In the genomic region with DNA sequence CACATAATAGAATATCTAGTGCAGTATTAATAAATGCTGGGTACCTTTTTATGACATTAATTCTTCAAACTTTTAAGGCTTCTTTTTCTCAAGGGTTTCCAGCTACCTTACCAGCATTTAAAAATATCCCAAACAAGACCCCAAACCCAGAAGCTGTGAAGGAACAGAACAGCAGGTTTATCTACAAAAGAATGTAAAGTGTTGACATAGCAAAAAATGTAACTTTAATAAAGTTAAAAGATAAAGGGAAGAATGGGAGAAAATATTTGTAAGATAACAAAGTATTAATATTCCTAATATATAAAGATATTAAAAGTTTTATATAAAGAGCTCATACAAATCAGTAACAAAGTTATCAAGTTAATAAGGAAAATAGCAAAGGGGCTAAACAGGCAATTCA, we compare ENCODE assay signal across 24 cellular contexts.
DNase-seq lines count a peak whose midpoint lies in the region; ATAC-seq, FAIRE-seq and TF ChIP-seq lines count a peak whose summit lies in the region.
"Had no signal": no experiment of that assay in that cellular context is flagged by ENCODE, and none has a peak within 500 bp of the region (broad histone marks: within the 10 kb centered on the region; RNA-seq: fewer than 3 reads in every experiment).

No MANE protein-coding gene starts in this region.

- no peak overlapping the region for H3K27ac ChIP-seq in A549
- H3K27ac ChIP-seq in K562 (ENCODE audit: extremely low read depth, low read depth, low read length): no peak overlapping the region
- no peak overlapping the region for H3K27ac ChIP-seq in pancreas
- H3K27ac ChIP-seq: BLaER1 treated with 17β-estradiol and CSF1 and Interleukin-3, amounts not matched to agents 10 nM and 100 nM; C4-2B had no signal

- no peaks in the 10 kb centered on the region for H3K36me3 Mint-ChIP-seq in nephron (ENCODE audit: low read depth)
- H3K36me3 Mint-ChIP-seq: CD8-positive, alpha-beta T cell had no signal

- H3K9me3 ChIP-seq in A549 (no peaks in the 10 kb centered on the region), K562 (replicated peaks; ENCODE audit: control insufficient read depth, insufficient read depth, low read depth, low read length) (no peaks in the 10 kb centered on the region), pancreas (no peaks in the 10 kb centered on the region)
- H3K9me3 ChIP-seq: Caco-2 had no signal

- peaks cover 23 to 40% of the 10 kb centered on the region in 2 experiments; a peak in 4 of 5 replicates for H3K27me3 ChIP-seq in K562 (ENCODE audit: control insufficient read depth in 2 of 2, insufficient read depth in 2 of 2, low read length in 2 of 2)
- H3K27me3 ChIP-seq in pancreas: no peaks in the 10 kb centered on the region
- H3K27me3 ChIP-seq: BLaER1 treated with 17β-estradiol and CSF1 and Interleukin-3, amounts not matched to agents 10 nM and 100 nM had no signal

- H3K27me3 Mint-ChIP-seq in nephron (ENCODE audit: low read depth): peaks cover 5% of the 10 kb centered on the region

- H3K4me1 Mint-ChIP-seq in nephron: peaks cover 55% of the 10 kb centered on the region
- H3K4me1 Mint-ChIP-seq: B cell had no signal

- no peak for FAIRE-seq in A549 (lab: Jason Lieb, UNC)
- FAIRE-seq in G401.6 (lab: Jason Lieb, UNC): peak; percentile 15
- FAIRE-seq in K562 (lab: Jason Lieb, UNC): no peak
- FAIRE-seq in pancreas (lab: Jason Lieb, UNC): no peak
- FAIRE-seq: A204.1, D721Med, GM12878, GM12892, GM18507, GM19239 had no signal

- H3K27ac Mint-ChIP-seq in nephron: peak overlapping the region in 2 of 3 experiments; percentile 41 to 61
- H3K27ac Mint-ChIP-seq: B cell; CD4-positive, alpha-beta T cell; CD8-positive, alpha-beta T cell had no signal

- no peaks in the 10 kb centered on the region for H3K79me2 ChIP-seq in K562 (ENCODE audit: control insufficient read depth, insufficient read depth, low read length)

- TF ChIP-seq POLR2A in A549 (IDR thresholded peaks at IDR 0.05; ENCODE audit: low read length) (no peak), K562 (conservative IDR thresholded peaks at IDR 0.05) (no peak)

- no peak for TF ChIP-seq EP300 in A549 (IDR thresholded peaks at IDR 0.05)
- no peak for TF ChIP-seq EP300 in K562 (IDR thresholded peaks at IDR 0.05; ENCODE audit: low read length)

- H3K36me3 ChIP-seq in K562 (ENCODE audit: control insufficient read depth, insufficient read depth, low read length): no peaks in the 10 kb centered on the region
- H3K36me3 ChIP-seq in pancreas: no peaks in the 10 kb centered on the region
- H3K36me3 ChIP-seq: BLaER1 treated with 17β-estradiol and CSF1 and Interleukin-3, amounts not matched to agents 10 nM and 100 nM had no signal

- ATAC-seq in A549: no peak
- ATAC-seq in K562: no peak
- ATAC-seq in GM18867 (IDR thresholded peaks at IDR 0.05; ENCODE audit: unreplicated experiment): no peak
- ATAC-seq in GM21529 (IDR thresholded peaks at IDR 0.05; ENCODE audit: unreplicated experiment): no peak
- no peak for ATAC-seq in pancreas
- ATAC-seq: CD8-positive, alpha-beta T cell; GM12878 had no signal

- TF ChIP-seq RAD21 in A549 (conservative IDR thresholded peaks at IDR 0.05 in 1 of 2, IDR thresholded peaks at IDR 0.05 in 1 of 2): no peak
- no peak for TF ChIP-seq RAD21 in K562 (CRISPR knock-in tag; conservative IDR thresholded peaks at IDR 0.05 in 1 of 2, IDR thresholded peaks at IDR 0.05 in 1 of 2)

- CTCF ChIA-PET in A549 (lab: Yijun Ruan, JAX) (interaction anchor here (0.6 to 1.3 kb wide), 2 partner anchors 13 to 178 kb away, joined by 3 read pairs; no protein-coding TSS in a partner anchor), K562 (lab: Yijun Ruan, JAX; ENCODE audit: low intra/inter-chr PET ratio) (no interaction called here)

- DNase-seq in A549 (ENCODE audit: low read depth in 1 of 2, low spot score in 1 of 2) (no peak), K562 (ENCODE audit: extremely low read depth in 1 of 4, low spot score in 3 of 4) (no peak), pancreas (no peak)
- DNase-seq: 8988T; AML-193; Caco-2; Calu3; CD4-positive, alpha-beta T cell; CD8-positive, alpha-beta T cell; DMS79 treated with DMSO at 0.1 percent for 48 hours; GDM1 had no signal

- no peaks in the 10 kb centered on the region for H3K9me3 Mint-ChIP-seq in nephron
- H3K9me3 Mint-ChIP-seq: CD4-positive, alpha-beta T cell; CD8-positive, alpha-beta T cell had no signal

- H3K4me1 ChIP-seq in A549: no peaks in the 10 kb centered on the region
- no peaks in the 10 kb centered on the region; a peak in 1 of 5 replicates for H3K4me1 ChIP-seq in K562 (replicated peaks in 1 of 2; ENCODE audit: control insufficient read depth in 2 of 2, insufficient read depth in 2 of 2, low read length in 2 of 2)
- H3K4me1 ChIP-seq in pancreas: no peaks in the 10 kb centered on the region
- H3K4me1 ChIP-seq: Caco-2 had no signal

- no peaks in the 10 kb centered on the region for H3K9me1 ChIP-seq in K562 (ENCODE audit: control insufficient read depth, insufficient read depth, low read length)

- no peak overlapping the region for H3K4me3 Mint-ChIP-seq in nephron
- H3K4me3 Mint-ChIP-seq: B cell; CD4-positive, alpha-beta T cell; CD8-positive, alpha-beta T cell had no signal

- POLR2A ChIA-PET in A549 (lab: Yijun Ruan, JAX) (no interaction called here), K562 (lab: Yijun Ruan, JAX) (no interaction called here)

- H2AFZ ChIP-seq in K562 (ENCODE audit: low read depth, low read length): no peak overlapping the region

- H3K4me3 ChIP-seq in A549: no peak overlapping the region
- no peak overlapping the region for H3K4me3 ChIP-seq in K562
- no peak overlapping the region for H3K4me3 ChIP-seq in pancreas
- H3K4me3 ChIP-seq: BLaER1 treated with 17β-estradiol and CSF1 and Interleukin-3, amounts not matched to agents 10 nM and 100 nM; GM12878 had no signal

- intact Hi-C loops in K562 (cut with micrococcal nuclease) (no loop called here), pancreas (cut with DNase I) (no loop called here)

- BruUV-seq in K562 (replicated peaks; lab: Mats Ljungman, UMichigan): no TSS peak

- TF ChIP-seq CTCF in A549 (IDR thresholded peaks at IDR 0.05): no peak
- no peak for TF ChIP-seq CTCF in K562 (IDR thresholded peaks at IDR 0.05 in 2 of 3, conservative IDR thresholded peaks at IDR 0.05 in 1 of 3; ENCODE audit: insufficient read depth in 2 of 3, low read depth in 1 of 3, low read length in 3 of 3)
- TF ChIP-seq CTCF in nephron (IDR thresholded peaks at IDR 0.05; ENCODE audit: unreplicated experiment in 3 of 3): no peak
- no peak for TF ChIP-seq CTCF in pancreas (IDR thresholded peaks at IDR 0.05)

- no peak overlapping the region for H3K9ac ChIP-seq in K562 (ENCODE audit: insufficient read depth in 1 of 2, low read depth in 2 of 2, low read length in 2 of 2)
- H3K9ac ChIP-seq: BLaER1 treated with 17β-estradiol and CSF1 and Interleukin-3, amounts not matched to agents 10 nM and 100 nM had no signal

- H4K20me1 ChIP-seq in K562 (replicated peaks; ENCODE audit: control insufficient read depth, insufficient read depth, low read length): no peaks in the 10 kb centered on the region
- H4K20me1 ChIP-seq: BLaER1 treated with 17β-estradiol and CSF1 and Interleukin-3, amounts not matched to agents 10 nM and 100 nM had no signal

- in situ Hi-C loops in K562 (cut with MboI): no loop called here

- no peak overlapping the region for H3K4me2 ChIP-seq in A549
- no peak overlapping the region for H3K4me2 ChIP-seq in K562 (ENCODE audit: insufficient read depth, low read length)
- H3K4me2 ChIP-seq: BLaER1 treated with 17β-estradiol and CSF1 and Interleukin-3, amounts not matched to agents 10 nM and 100 nM had no signal

TF ChIP-seq in A549, 52 proteins besides CTCF, POLR2A, EP300 and RAD21:
- no peak for TF ChIP-seq ESRRA (IDR thresholded peaks at IDR 0.05; ENCODE audit: borderline replicate concordance, low read length)
- TF ChIP-seq MAFK (IDR thresholded peaks at IDR 0.05; ENCODE audit: partially characterized antibody): peak; percentile 63
- no peak for TF ChIP-seq SMC3 (IDR thresholded peaks at IDR 0.05)
- TF ChIP-seq BHLHE40 (IDR thresholded peaks at IDR 0.05; ENCODE audit: low read depth, low read length): no peak
- no peak for TF ChIP-seq EHF (CRISPR knock-in tag; IDR thresholded peaks at IDR 0.05)

TF ChIP-seq in K562, 482 proteins besides CTCF, POLR2A, EP300 and RAD21 (continues in another document):
- TF ChIP-seq, protein P1, sequence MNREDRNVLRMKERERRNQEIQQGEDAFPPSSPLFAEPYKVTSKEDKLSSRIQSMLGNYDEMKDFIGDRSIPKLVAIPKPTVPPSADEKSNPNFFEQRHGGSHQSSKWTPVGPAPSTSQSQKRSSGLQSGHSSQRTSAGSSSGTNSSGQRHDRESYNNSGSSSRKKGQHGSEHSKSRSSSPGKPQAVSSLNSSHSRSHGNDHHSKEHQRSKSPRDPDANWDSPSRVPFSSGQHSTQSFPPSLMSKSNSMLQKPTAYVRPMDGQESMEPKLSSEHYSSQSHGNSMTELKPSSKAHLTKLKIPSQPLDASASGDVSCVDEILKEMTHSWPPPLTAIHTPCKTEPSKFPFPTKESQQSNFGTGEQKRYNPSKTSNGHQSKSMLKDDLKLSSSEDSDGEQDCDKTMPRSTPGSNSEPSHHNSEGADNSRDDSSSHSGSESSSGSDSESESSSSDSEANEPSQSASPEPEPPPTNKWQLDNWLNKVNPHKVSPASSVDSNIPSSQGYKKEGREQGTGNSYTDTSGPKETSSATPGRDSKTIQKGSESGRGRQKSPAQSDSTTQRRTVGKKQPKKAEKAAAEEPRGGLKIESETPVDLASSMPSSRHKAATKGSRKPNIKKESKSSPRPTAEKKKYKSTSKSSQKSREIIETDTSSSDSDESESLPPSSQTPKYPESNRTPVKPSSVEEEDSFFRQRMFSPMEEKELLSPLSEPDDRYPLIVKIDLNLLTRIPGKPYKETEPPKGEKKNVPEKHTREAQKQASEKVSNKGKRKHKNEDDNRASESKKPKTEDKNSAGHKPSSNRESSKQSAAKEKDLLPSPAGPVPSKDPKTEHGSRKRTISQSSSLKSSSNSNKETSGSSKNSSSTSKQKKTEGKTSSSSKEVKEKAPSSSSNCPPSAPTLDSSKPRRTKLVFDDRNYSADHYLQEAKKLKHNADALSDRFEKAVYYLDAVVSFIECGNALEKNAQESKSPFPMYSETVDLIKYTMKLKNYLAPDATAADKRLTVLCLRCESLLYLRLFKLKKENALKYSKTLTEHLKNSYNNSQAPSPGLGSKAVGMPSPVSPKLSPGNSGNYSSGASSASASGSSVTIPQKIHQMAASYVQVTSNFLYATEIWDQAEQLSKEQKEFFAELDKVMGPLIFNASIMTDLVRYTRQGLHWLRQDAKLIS (CRISPR knock-in tag; IDR thresholded peaks at IDR 0.05): no peak
- TF ChIP-seq, protein P2, sequence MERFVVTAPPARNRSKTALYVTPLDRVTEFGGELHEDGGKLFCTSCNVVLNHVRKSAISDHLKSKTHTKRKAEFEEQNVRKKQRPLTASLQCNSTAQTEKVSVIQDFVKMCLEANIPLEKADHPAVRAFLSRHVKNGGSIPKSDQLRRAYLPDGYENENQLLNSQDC (CRISPR knock-in tag; IDR thresholded peaks at IDR 0.05): no peak
- no peak for TF ChIP-seq IRF1 (CRISPR knock-in tag; IDR thresholded peaks at IDR 0.05; ENCODE audit: borderline replicate concordance)

Comparison
In these comparisons a context has a peak if more than half of its experiments do, and no peak if none do; other contexts are left out.
1. Of the 35 proteins assayed by ChIP-seq in both K562 and A549: peak only in K562: none; only in A549: MAFK; in both: none; in neither: 34.